ENCODE assay signal across 1 cellular context in genomic region chr1:109090415-109091195, GRCh38.
TF ChIP-seq lines count a peak whose summit lies in the region.

Gene TMEM167B, plus strand, starts transcription at chr1:109090764. Its CDS starts 109 bp downstream, at chr1:109090873.

TF ChIP-seq in GM23338, 12 proteins besides CTCF, POLR2A, EP300 and RAD21:
- no peak for TF ChIP-seq JUNB (IDR thresholded peaks at IDR 0.05; ENCODE audit: unreplicated experiment)
- TF ChIP-seq STAT1 (IDR thresholded peaks at IDR 0.05; ENCODE audit: unreplicated experiment), result no peak
- no peak for TF ChIP-seq EZH2phosphoT487 (IDR thresholded peaks at IDR 0.05; ENCODE audit: unreplicated experiment)
- peak; percentile 88 for TF ChIP-seq CREB1 (CRISPR knock-in tag; IDR thresholded peaks at IDR 0.05; ENCODE audit: low read depth)
- TF ChIP-seq, protein P1, sequence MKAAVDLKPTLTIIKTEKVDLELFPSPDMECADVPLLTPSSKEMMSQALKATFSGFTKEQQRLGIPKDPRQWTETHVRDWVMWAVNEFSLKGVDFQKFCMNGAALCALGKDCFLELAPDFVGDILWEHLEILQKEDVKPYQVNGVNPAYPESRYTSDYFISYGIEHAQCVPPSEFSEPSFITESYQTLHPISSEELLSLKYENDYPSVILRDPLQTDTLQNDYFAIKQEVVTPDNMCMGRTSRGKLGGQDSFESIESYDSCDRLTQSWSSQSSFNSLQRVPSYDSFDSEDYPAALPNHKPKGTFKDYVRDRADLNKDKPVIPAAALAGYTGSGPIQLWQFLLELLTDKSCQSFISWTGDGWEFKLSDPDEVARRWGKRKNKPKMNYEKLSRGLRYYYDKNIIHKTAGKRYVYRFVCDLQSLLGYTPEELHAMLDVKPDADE (IDR thresholded peaks at IDR 0.05), result peak; percentile 92
- no peak for TF ChIP-seq ZNF114 (CRISPR knock-in tag; IDR thresholded peaks at IDR 0.05)
- TF ChIP-seq, protein P2, sequence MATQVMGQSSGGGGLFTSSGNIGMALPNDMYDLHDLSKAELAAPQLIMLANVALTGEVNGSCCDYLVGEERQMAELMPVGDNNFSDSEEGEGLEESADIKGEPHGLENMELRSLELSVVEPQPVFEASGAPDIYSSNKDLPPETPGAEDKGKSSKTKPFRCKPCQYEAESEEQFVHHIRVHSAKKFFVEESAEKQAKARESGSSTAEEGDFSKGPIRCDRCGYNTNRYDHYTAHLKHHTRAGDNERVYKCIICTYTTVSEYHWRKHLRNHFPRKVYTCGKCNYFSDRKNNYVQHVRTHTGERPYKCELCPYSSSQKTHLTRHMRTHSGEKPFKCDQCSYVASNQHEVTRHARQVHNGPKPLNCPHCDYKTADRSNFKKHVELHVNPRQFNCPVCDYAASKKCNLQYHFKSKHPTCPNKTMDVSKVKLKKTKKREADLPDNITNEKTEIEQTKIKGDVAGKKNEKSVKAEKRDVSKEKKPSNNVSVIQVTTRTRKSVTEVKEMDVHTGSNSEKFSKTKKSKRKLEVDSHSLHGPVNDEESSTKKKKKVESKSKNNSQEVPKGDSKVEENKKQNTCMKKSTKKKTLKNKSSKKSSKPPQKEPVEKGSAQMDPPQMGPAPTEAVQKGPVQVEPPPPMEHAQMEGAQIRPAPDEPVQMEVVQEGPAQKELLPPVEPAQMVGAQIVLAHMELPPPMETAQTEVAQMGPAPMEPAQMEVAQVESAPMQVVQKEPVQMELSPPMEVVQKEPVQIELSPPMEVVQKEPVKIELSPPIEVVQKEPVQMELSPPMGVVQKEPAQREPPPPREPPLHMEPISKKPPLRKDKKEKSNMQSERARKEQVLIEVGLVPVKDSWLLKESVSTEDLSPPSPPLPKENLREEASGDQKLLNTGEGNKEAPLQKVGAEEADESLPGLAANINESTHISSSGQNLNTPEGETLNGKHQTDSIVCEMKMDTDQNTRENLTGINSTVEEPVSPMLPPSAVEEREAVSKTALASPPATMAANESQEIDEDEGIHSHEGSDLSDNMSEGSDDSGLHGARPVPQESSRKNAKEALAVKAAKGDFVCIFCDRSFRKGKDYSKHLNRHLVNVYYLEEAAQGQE (IDR thresholded peaks at IDR 0.05; ENCODE audit: unreplicated experiment), result no peak
- peak; percentile 78 for TF ChIP-seq POLR2AphosphoS5 (IDR thresholded peaks at IDR 0.05; ENCODE audit: low read depth)
TF ChIP-seq in GM23338: peak in this region for 3.
